8 cellular contexts compared by ENCODE assay signal in the genomic region with DNA sequence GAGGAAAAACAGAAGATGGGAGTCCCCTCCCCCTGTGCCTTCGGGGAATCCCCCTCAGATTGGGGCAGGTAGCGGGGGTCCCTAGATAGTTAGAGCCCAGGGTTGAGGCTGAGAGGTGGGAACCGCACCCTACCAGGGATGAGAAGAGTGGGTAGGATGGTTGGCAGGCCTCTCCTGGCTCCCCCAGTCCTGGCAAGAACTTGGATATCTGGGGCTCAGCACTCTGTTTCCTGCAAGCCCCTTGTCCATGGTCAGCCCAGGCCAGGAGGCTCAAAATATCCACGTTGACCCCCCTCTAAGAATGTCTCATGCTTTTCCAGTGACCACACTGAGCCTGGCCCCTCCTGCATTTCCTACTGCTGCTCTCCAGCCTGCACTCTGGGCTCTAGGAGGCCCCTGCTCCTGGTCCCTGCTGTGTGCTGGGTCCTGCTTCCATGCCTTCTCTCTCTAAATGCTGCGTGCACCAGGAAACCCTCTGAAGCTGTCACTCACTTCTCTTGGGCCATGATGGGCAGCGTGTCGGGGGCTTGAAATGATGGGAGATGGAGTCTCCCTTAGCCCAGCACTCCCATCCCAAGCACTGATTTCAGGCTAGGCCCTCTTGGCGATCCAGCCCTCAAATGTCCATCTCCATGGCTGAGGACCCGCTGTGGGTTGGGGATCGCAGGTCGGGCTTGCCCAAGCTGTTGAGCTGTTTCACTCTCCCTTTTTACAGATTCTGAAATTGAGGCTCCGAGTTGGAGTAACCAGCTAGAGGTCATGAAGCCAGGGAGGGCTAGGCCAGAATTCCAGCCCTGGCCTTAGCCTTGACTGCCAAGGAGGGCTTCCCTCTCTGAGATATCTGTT. TPM values are rescaled to one million over a fixed set of nuclear protein-coding genes. Genes with fewer than 3 reads are reported as not detected.
DNase-seq lines count a peak whose midpoint lies in the region; ATAC-seq and TF ChIP-seq lines count a peak whose summit lies in the region.

No MANE protein-coding gene starts in this region.

- H4K20me1 ChIP-seq in PC-9 (ENCODE audit: insufficient read depth) (peaks cover 15% of the 10 kb centered on the region), osteoblast (ENCODE audit: insufficient read depth, low read length) (peaks cover 58% of the 10 kb centered on the region)

- CTCF ChIA-PET in PC-9 (lab: Charles Lee): no interaction called here

- H3K4me1 ChIP-seq in PC-9 (replicated peaks; ENCODE audit: insufficient read depth) (peaks cover 21% of the 10 kb centered on the region; the same call in 1 of the 2 replicates), endodermal cell (ENCODE audit: control insufficient read depth, insufficient read depth, low read length) (peaks cover 10% of the 10 kb centered on the region), osteoblast (ENCODE audit: insufficient read depth, low read length) (peaks cover 40% of the 10 kb centered on the region)

- no peaks in the 10 kb centered on the region for H3K9me2 ChIP-seq in PC-9 (ENCODE audit: insufficient read depth)

- DNase-seq in CD14-positive monocyte (ENCODE audit: low spot score) (no peak), PC-9 (no peak), endodermal cell (no peak), osteoblast (ENCODE audit: insufficient read length, low spot score, missing footprints) (no peak), kidney glomerular epithelial cell (lab: John Stamatoyannopoulos, UW) (no peak), NCI-H128 (lab: John Stamatoyannopoulos, UW; ENCODE audit: unreplicated experiment) (no peak)
- DNase-seq in activated effector memory CD4-positive, alpha-beta T cell treated with anti-CD3 and anti-CD28 coated beads, Interleukin-2, amount 50 U/mL, for 16 hours: no peak

- H3K9ac ChIP-seq in endodermal cell (ENCODE audit: extremely low read depth, low read length, poor library complexity, severe bottlenecking): no peak overlapping the region

- peaks cover 40 to 59% of the 10 kb centered on the region in 2 donors for H3K36me3 Mint-ChIP-seq in CD14-positive monocyte
- H3K36me3 Mint-ChIP-seq in endodermal cell (ENCODE audit: low read depth): peaks cover 30% of the 10 kb centered on the region

- H3K79me2 ChIP-seq in PC-9 (ENCODE audit: low read depth) (peaks cover 54% of the 10 kb centered on the region), osteoblast (ENCODE audit: insufficient read depth, low read length) (peaks cover 79% of the 10 kb centered on the region)

- H3K27me3 ChIP-seq in PC-9 (ENCODE audit: insufficient read depth, low read depth) (no peaks in the 10 kb centered on the region), endodermal cell (ENCODE audit: control insufficient read depth, insufficient read depth, low read length, poor library complexity, severe bottlenecking) (no peaks in the 10 kb centered on the region), osteoblast (ENCODE audit: insufficient read depth, low read length) (no peaks in the 10 kb centered on the region)

- H3K4me3 Mint-ChIP-seq in CD14-positive monocyte (peak overlapping the region; percentile 89 to 96), endodermal cell (peak overlapping the region; percentile 82)

- H3K36me3 ChIP-seq in PC-9 (ENCODE audit: low read depth) (no peaks in the 10 kb centered on the region), endodermal cell (ENCODE audit: control insufficient read depth, insufficient read depth, low read length) (peaks cover 28% of the 10 kb centered on the region), osteoblast (ENCODE audit: insufficient read depth, low read length) (peaks cover 14% of the 10 kb centered on the region)

- no peaks in the 10 kb centered on the region for H3K27me3 Mint-ChIP-seq in CD14-positive monocyte (ENCODE audit: low read depth in 3 of 3)
- H3K27me3 Mint-ChIP-seq in endodermal cell (ENCODE audit: insufficient read depth): peaks cover 2% of the 10 kb centered on the region

- H3K4me3 ChIP-seq in PC-9 (no peak overlapping the region; the same call in 1 of the 2 replicates), endodermal cell (ENCODE audit: low read length) (peak overlapping the region; percentile 79), osteoblast (ENCODE audit: insufficient read depth, low read length) (peak overlapping the region; percentile 93)

- H2AFZ ChIP-seq in PC-9: no peak overlapping the region
- no peak overlapping the region for H2AFZ ChIP-seq in osteoblast (ENCODE audit: low read length)

- POLR2A ChIA-PET in PC-9 (lab: Charles Lee; ENCODE audit: unreplicated experiment): interaction anchor here (0.5 kb wide), 1 partner anchor 103 kb away, joined by 3 read pairs; no protein-coding TSS in a partner anchor

- ATAC-seq in HG03097 (IDR thresholded peaks at IDR 0.05; ENCODE audit: low FRiP score, unreplicated experiment): no peak

- H3K27ac ChIP-seq in PC-9: no peak overlapping the region
- H3K27ac ChIP-seq in endodermal cell (ENCODE audit: low read depth, low read length): no peak overlapping the region
- H3K27ac ChIP-seq in osteoblast (ENCODE audit: low read depth, low read length): no peak overlapping the region

- H3K27ac Mint-ChIP-seq in CD14-positive monocyte: peak overlapping the region; percentile 88 to 99 (median 96)
- H3K27ac Mint-ChIP-seq in endodermal cell: no peak overlapping the region

- TF ChIP-seq CTCF in CD14-positive monocyte (IDR thresholded peaks at IDR 0.05) (no peak), PC-9 (conservative IDR thresholded peaks at IDR 0.05) (no peak), endodermal cell (conservative IDR thresholded peaks at IDR 0.05) (no peak), osteoblast (IDR thresholded peaks at IDR 0.05; ENCODE audit: extremely low read depth, low read depth, low read length) (no peak)

- peaks cover 49% of the 10 kb centered on the region for H3K4me1 Mint-ChIP-seq in CD14-positive monocyte
- peaks cover 12% of the 10 kb centered on the region for H3K4me1 Mint-ChIP-seq in endodermal cell

- no peaks in the 10 kb centered on the region for H3K9me3 ChIP-seq in PC-9 (ENCODE audit: insufficient read depth, low read depth)
- no peaks in the 10 kb centered on the region for H3K9me3 ChIP-seq in endodermal cell (ENCODE audit: control insufficient read depth, low read length)
- no peaks in the 10 kb centered on the region for H3K9me3 ChIP-seq in osteoblast (ENCODE audit: low read depth, low read length)

- peaks cover 0 to 2% (median 0%) of the 10 kb centered on the region in 7 donors for H3K9me3 Mint-ChIP-seq in CD14-positive monocyte
- no peaks in the 10 kb centered on the region for H3K9me3 Mint-ChIP-seq in endodermal cell

- 86 to 89% methylated on average over 10 to 12 of the region's 12 CpGs for WGBS in endodermal cell (ENCODE audit: insufficient coverage in 1 of 2, insufficient read length in 1 of 2), 2 experiments

- BruUV-seq in PC-9 (replicated peaks; lab: Mats Ljungman, UMichigan): no TSS peak

- intact Hi-C loops in CD14-positive monocyte (cut with micrococcal nuclease): loop anchor here (5.0 to 10.0 kb wide), 3 partner anchors 35 to 70 kb away; a partner anchor contains a TSS
- intact Hi-C loops in PC-9 (cut with micrococcal nuclease; ENCODE audit: unreplicated experiment): no loop called here

- H3K4me2 ChIP-seq in PC-9 (peak overlapping the region; percentile 80), osteoblast (ENCODE audit: insufficient read depth, low read length) (peak overlapping the region; percentile 94)

- peaks cover 21% of the 10 kb centered on the region for H3F3A ChIP-seq in PC-9 (ENCODE audit: insufficient read depth, low read depth)

RNA-seq across cellular contexts. Expression of a gene that starts 2.0 kb away (rescaled TPM):
- polyA plus RNA-seq in CD14-positive monocyte: 10 to 100 TPM; 20.8 to 32.0 TPM
- 87.2 and 90.3 TPM in 2 replicates for total RNA-seq in PC-9 (2021)
- 10 to 100 TPM; 62.8 to 65.0 TPM for total RNA-seq in endodermal cell
- polyA plus RNA-seq in endodermal cell (2013, experiment 1 of 2): 30.5 TPM
- 28.4 TPM for polyA plus RNA-seq in endodermal cell (2013, experiment 2 of 2)
- 19.4 and 21.4 TPM in 2 replicates for total RNA-seq in osteoblast

RNA-seq across cellular contexts. Expression of a gene that starts 3.6 kb away (rescaled TPM):
- 1 to 10 TPM in 1 of 2 donors, under 1 TPM in 1; 0.58 to 1.7 TPM for polyA plus RNA-seq in CD14-positive monocyte
- total RNA-seq in PC-9 (2021) (76.9 and 85.9 TPM in 2 replicates), endodermal cell (10 to 100 TPM; 48.1 to 57.3 TPM), osteoblast (26.5 and 27.9 TPM in 2 replicates)
- polyA plus RNA-seq in endodermal cell (2013, experiment 1 of 2): 25.5 TPM
- 24.6 TPM for polyA plus RNA-seq in endodermal cell (2013, experiment 2 of 2)

RNA-seq across cellular contexts. Expression of a gene that starts 16.4 kb away (rescaled TPM):
- polyA plus RNA-seq in CD14-positive monocyte: not detected
- 2.1 TPM in 1 of 2 replicates, not detected in the other for total RNA-seq in PC-9 (2021)
- total RNA-seq in endodermal cell: 1 to 10 TPM in 1 of 2 donors, not detected in 1; 1.2 TPM
- not detected for polyA plus RNA-seq in endodermal cell (2013, experiment 1 of 2)
- not detected for polyA plus RNA-seq in endodermal cell (2013, experiment 2 of 2)
- total RNA-seq in osteoblast: 0.29 TPM in 1 of 2 replicates, not detected in the other

RNA-seq across cellular contexts. Expression of a gene that starts 25.9 kb away (rescaled TPM):
- 10 to 100 TPM; 83.4 to 86.5 TPM for polyA plus RNA-seq in CD14-positive monocyte
- total RNA-seq in PC-9 (2021) (65.6 and 81.3 TPM in 2 replicates), endodermal cell (10 to 100 TPM; 39.9 to 46.8 TPM), osteoblast (12.7 and 15.2 TPM in 2 replicates)
- 22.0 TPM for polyA plus RNA-seq in endodermal cell (2013, experiment 1 of 2)
- 18.3 TPM for polyA plus RNA-seq in endodermal cell (2013, experiment 2 of 2)

RNA-seq across cellular contexts. Expression of a gene that starts 36.1 kb away (rescaled TPM):
- 10 to 100 TPM; 29.6 to 42.6 TPM for polyA plus RNA-seq in CD14-positive monocyte
- total RNA-seq in PC-9 (2021): 123 and 170 TPM in 2 replicates
- 1 to 10 TPM; 6.2 to 9.8 TPM for total RNA-seq in endodermal cell
- polyA plus RNA-seq in endodermal cell (2013, experiment 1 of 2): 7.1 TPM
- 5.5 TPM for polyA plus RNA-seq in endodermal cell (2013, experiment 2 of 2)
- 43.9 and 58.6 TPM in 2 replicates for total RNA-seq in osteoblast
